ENCODE assay signal across 1 cellular context in genomic region chr14:32375663-32376062, GRCh38.
TF ChIP-seq lines count a peak whose summit lies in the region.

No MANE protein-coding gene starts in this region.

TF ChIP-seq in GM12878, 131 proteins besides CTCF, POLR2A, EP300 and RAD21 (continued from another document):
- TF ChIP-seq MLLT1 (IDR thresholded peaks at IDR 0.05), result no peak
- TF ChIP-seq NFYA (IDR thresholded peaks at IDR 0.05; ENCODE audit: borderline replicate concordance, low read depth, low read length), result no peak
- no peak for TF ChIP-seq E2F8 (IDR thresholded peaks at IDR 0.05; ENCODE audit: low read depth, partially characterized antibody)
- TF ChIP-seq, protein P1, sequence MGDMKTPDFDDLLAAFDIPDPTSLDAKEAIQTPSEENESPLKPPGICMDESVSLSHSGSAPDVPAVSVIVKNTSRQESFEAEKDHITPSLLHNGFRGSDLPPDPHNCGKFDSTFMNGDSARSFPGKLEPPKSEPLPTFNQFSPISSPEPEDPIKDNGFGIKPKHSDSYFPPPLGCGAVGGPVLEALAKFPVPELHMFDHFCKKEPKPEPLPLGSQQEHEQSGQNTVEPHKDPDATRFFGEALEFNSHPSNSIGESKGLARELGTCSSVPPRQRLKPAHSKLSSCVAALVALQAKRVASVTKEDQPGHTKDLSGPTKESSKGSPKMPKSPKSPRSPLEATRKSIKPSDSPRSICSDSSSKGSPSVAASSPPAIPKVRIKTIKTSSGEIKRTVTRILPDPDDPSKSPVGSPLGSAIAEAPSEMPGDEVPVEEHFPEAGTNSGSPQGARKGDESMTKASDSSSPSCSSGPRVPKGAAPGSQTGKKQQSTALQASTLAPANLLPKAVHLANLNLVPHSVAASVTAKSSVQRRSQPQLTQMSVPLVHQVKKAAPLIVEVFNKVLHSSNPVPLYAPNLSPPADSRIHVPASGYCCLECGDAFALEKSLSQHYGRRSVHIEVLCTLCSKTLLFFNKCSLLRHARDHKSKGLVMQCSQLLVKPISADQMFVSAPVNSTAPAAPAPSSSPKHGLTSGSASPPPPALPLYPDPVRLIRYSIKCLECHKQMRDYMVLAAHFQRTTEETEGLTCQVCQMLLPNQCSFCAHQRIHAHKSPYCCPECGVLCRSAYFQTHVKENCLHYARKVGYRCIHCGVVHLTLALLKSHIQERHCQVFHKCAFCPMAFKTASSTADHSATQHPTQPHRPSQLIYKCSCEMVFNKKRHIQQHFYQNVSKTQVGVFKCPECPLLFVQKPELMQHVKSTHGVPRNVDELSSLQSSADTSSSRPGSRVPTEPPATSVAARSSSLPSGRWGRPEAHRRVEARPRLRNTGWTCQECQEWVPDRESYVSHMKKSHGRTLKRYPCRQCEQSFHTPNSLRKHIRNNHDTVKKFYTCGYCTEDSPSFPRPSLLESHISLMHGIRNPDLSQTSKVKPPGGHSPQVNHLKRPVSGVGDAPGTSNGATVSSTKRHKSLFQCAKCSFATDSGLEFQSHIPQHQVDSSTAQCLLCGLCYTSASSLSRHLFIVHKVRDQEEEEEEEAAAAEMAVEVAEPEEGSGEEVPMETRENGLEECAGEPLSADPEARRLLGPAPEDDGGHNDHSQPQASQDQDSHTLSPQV (IDR thresholded peaks at IDR 0.05), result no peak
- no peak for TF ChIP-seq HCFC1 (IDR thresholded peaks at IDR 0.05; ENCODE audit: low read length)
- no peak for TF ChIP-seq BCL11A (IDR thresholded peaks at IDR 0.05; ENCODE audit: low read depth, low read length)
- TF ChIP-seq CREM (IDR thresholded peaks at IDR 0.05; ENCODE audit: low read depth), result no peak
- no peak for TF ChIP-seq MEF2B (IDR thresholded peaks at IDR 0.05; ENCODE audit: partially characterized antibody, poor library complexity, severe bottlenecking)
- no peak for TF ChIP-seq PAX5 (IDR thresholded peaks at IDR 0.05; ENCODE audit: borderline replicate concordance, low read depth, low read length)
- TF ChIP-seq NR2C1 (IDR thresholded peaks at IDR 0.05), result no peak
- no peak for TF ChIP-seq CUX1 (IDR thresholded peaks at IDR 0.05; ENCODE audit: insufficient replicate concordance, low read depth, low read length)
- no peak for TF ChIP-seq MTA3 (IDR thresholded peaks at IDR 0.05; ENCODE audit: borderline replicate concordance, low read length)
- no peak for TF ChIP-seq RELA (IDR thresholded peaks at IDR 0.05; ENCODE audit: borderline replicate concordance, partially characterized antibody)
- TF ChIP-seq YY1 (IDR thresholded peaks at IDR 0.05; ENCODE audit: low read depth, low read length), result no peak
- TF ChIP-seq NR2F1 (conservative IDR thresholded peaks at IDR 0.05), result no peak
- TF ChIP-seq TCF12 (IDR thresholded peaks at IDR 0.05; ENCODE audit: low read depth, low read length), result no peak
- no peak for TF ChIP-seq GABPA (IDR thresholded peaks at IDR 0.05; ENCODE audit: low read depth)
- TF ChIP-seq HSF1 (IDR thresholded peaks at IDR 0.05; ENCODE audit: low read depth, low read length), result no peak
